17 cellular contexts compared by ENCODE assay signal in genomic region chr7:100575206-100575631, GRCh38. TPM values are rescaled to one million over a fixed set of nuclear protein-coding genes. Genes with fewer than 3 reads are reported as not detected.
A peak's percentile ranks its signal among the peaks of the same experiment; 100 is the strongest.
DNase-seq lines count a peak whose midpoint lies in the region; ATAC-seq and TF ChIP-seq lines count a peak whose summit lies in the region.
"Had no signal": no experiment of that assay in that cellular context is flagged by ENCODE, and none has a peak within 500 bp of the region (broad histone marks: within the 10 kb centered on the region; RNA-seq: fewer than 3 reads in every experiment).

No MANE protein-coding gene starts in this region.

- TF ChIP-seq CTCF in Panc1 (IDR thresholded peaks at IDR 0.05) (no peak), osteoblast (IDR thresholded peaks at IDR 0.05; ENCODE audit: extremely low read depth, low read depth, low read length) (no peak)

- H3K27me3 ChIP-seq in Panc1 (ENCODE audit: control insufficient read depth, insufficient read depth, low read length): no peaks in the 10 kb centered on the region
- H3K27me3 ChIP-seq in osteoblast (ENCODE audit: insufficient read depth, low read length): peaks cover 2% of the 10 kb centered on the region

- POLR2A ChIA-PET in Panc1 (lab: Charles Lee): no interaction called here

- CTCF ChIA-PET in Panc1 (lab: Charles Lee): no interaction called here

- no peak overlapping the region for H3K27ac ChIP-seq in Panc1 (ENCODE audit: low read length)
- H3K27ac ChIP-seq in osteoblast (ENCODE audit: low read depth, low read length): no peak overlapping the region

- no peak overlapping the region for H2AFZ ChIP-seq in osteoblast (ENCODE audit: low read length)

- H3K4me1 ChIP-seq in Panc1 (ENCODE audit: control insufficient read depth, insufficient read depth, low read length) (peaks cover 20% of the 10 kb centered on the region), osteoblast (ENCODE audit: insufficient read depth, low read length) (no peaks in the 10 kb centered on the region)

- in situ Hi-C loops in Panc1 (cut with HindIII; ENCODE audit: low pct_unique_long_range_greater_than_20kb, low sequenced_read_pairs): no loop called here

- BruUV-seq in Panc1 (replicated peaks; lab: Mats Ljungman, UMichigan): no TSS peak

- peak; percentile 4; the same call in 1 of the 2 replicates for ATAC-seq in Panc1
- peak; percentile 34 for ATAC-seq in left colon
- no peak for ATAC-seq in GM18505 (IDR thresholded peaks at IDR 0.05; ENCODE audit: unreplicated experiment)
- no peak for ATAC-seq in HG03439 (IDR thresholded peaks at IDR 0.05; ENCODE audit: unreplicated experiment)

- H3K9me3 ChIP-seq in Panc1 (ENCODE audit: control insufficient read depth, insufficient read depth, low read depth, low read length) (no peaks in the 10 kb centered on the region), osteoblast (ENCODE audit: low read depth, low read length) (no peaks in the 10 kb centered on the region)

- peaks cover 11% of the 10 kb centered on the region for H4K20me1 ChIP-seq in osteoblast (ENCODE audit: insufficient read depth, low read length)

- DNase-seq in Daoy (ENCODE audit: low read depth): peak; percentile 38
- DNase-seq in Panc1 (ENCODE audit: low read depth, low spot score): no peak
- DNase-seq in left colon: no peak
- peak; percentile 58 for DNase-seq in osteoblast (ENCODE audit: insufficient read length, low spot score, missing footprints)
- DNase-seq in NCI-H1105 treated with DMSO at 0.1 percent for 48 hours (lab: John Stamatoyannopoulos, UW): no peak
- no peak for DNase-seq in hypothalamus (lab: John Stamatoyannopoulos, UW)
- DNase-seq: ACHN; CD4-positive, CD25-positive, alpha-beta regulatory T cell; DND-41; NCI-H1048; NCI-H1694 treated with DMSO at 0.1 percent for 48 hours; NCI-H446 treated with DMSO at 0.1 percent for 48 hours; NCI-H82; SW 1271 had no signal

- no peaks in the 10 kb centered on the region for H3K36me3 ChIP-seq in Panc1 (ENCODE audit: control insufficient read depth, insufficient read depth, low read length)
- peaks cover 29% of the 10 kb centered on the region for H3K36me3 ChIP-seq in osteoblast (ENCODE audit: insufficient read depth, low read length)

- H3K4me2 ChIP-seq in osteoblast (ENCODE audit: insufficient read depth, low read length): no peak overlapping the region

- intact Hi-C loops in Panc1 (cut with micrococcal nuclease; ENCODE audit: unreplicated experiment): no loop called here
- intact Hi-C loops in left colon (cut with DNase I, micrococcal nuclease): no loop called here

- H3K79me2 ChIP-seq in osteoblast (ENCODE audit: insufficient read depth, low read length): no peaks in the 10 kb centered on the region

- H3K4me3 ChIP-seq in Panc1 (ENCODE audit: low read depth in 2 of 2, low read length in 2 of 2) (no peak overlapping the region), osteoblast (ENCODE audit: insufficient read depth, low read length) (no peak overlapping the region)

- TF ChIP-seq POLR2A in GM18505 (IDR thresholded peaks at IDR 0.05; ENCODE audit: borderline replicate concordance, extremely low read depth, insufficient read depth, insufficient read length): no peak

RNA-seq across cellular contexts. Expression of gene SAP25, which starts 1.5 kb away (rescaled TPM):
- 0.80 and 5.3 TPM in 2 replicates for total RNA-seq in Daoy (2014; rRNA removed; shearing (Covaris generic))
- total RNA-seq in Panc1 (2021; ENCODE audit: unreplicated experiment) (3.0 TPM), left colon (1 to 10 TPM; 1.1 TPM), osteoblast (not detected in 2 replicates)
- not detected for polyA plus RNA-seq in Panc1 (2012; ENCODE audit: insufficient read length)

RNA-seq across cellular contexts. Expression of gene LRCH4, which starts 10.7 kb away (rescaled TPM):
- 32.2 and 41.0 TPM in 2 replicates for total RNA-seq in Daoy (2014; rRNA removed; shearing (Covaris generic))
- 66.4 TPM for total RNA-seq in Panc1 (2021; ENCODE audit: unreplicated experiment)
- polyA plus RNA-seq in Panc1 (2012; ENCODE audit: insufficient read length): 51.5 TPM
- total RNA-seq in left colon: 10 to 100 TPM; 66.4 to 69.0 TPM
- 14.5 and 18.0 TPM in 2 replicates for total RNA-seq in osteoblast

RNA-seq across cellular contexts. Expression of gene FBXO24, which starts 10.9 kb away (rescaled TPM):
- 0.17 TPM in 1 of 2 replicates, not detected in the other for total RNA-seq in Daoy (2014; rRNA removed; shearing (Covaris generic))
- total RNA-seq in Panc1 (2021; ENCODE audit: unreplicated experiment): 0.59 TPM
- polyA plus RNA-seq in Panc1 (2012; ENCODE audit: insufficient read length): 1.2 TPM
- total RNA-seq in left colon: under 1 TPM; 0.34 to 0.58 TPM
- total RNA-seq in osteoblast: under 0.01 and 0.36 TPM in 2 replicates
- total RNA-seq: CD4-positive, CD25-positive, alpha-beta regulatory T cell; HT1080 had no signal

RNA-seq across cellular contexts. Expression of gene PCOLCE, which starts 26.9 kb away (rescaled TPM):
- total RNA-seq in Daoy (2014; rRNA removed; shearing (Covaris generic)): 21.3 and 32.9 TPM in 2 replicates
- total RNA-seq in Panc1 (2021; ENCODE audit: unreplicated experiment): 13.8 TPM
- polyA plus RNA-seq in Panc1 (2012; ENCODE audit: insufficient read length): 28.9 TPM
- 10 to 100 TPM in 1 of 2 donors, 1 to 10 TPM in 1; 8.1 to 15.4 TPM for total RNA-seq in left colon
- 231 and 259 TPM in 2 replicates for total RNA-seq in osteoblast

RNA-seq across cellular contexts. Expression of gene AGFG2, which starts 36.2 kb away (rescaled TPM):
- total RNA-seq in Daoy (2014; rRNA removed; shearing (Covaris generic)): 16.9 and 19.1 TPM in 2 replicates
- total RNA-seq in Panc1 (2021; ENCODE audit: unreplicated experiment): 42.5 TPM
- 20.1 TPM for polyA plus RNA-seq in Panc1 (2012; ENCODE audit: insufficient read length)
- 10 to 100 TPM; 65.0 to 75.5 TPM for total RNA-seq in left colon
- total RNA-seq in osteoblast: 6.5 and 9.4 TPM in 2 replicates

Comparison
In these comparisons a context has a peak if more than half of its experiments do, and no peak if none do; other contexts are left out.
1. DNase-seq: peak in Daoy (single experiment) and osteoblast (single experiment); none in Panc1 (single experiment), left colon (0 of 2), NCI-H1105 treated with DMSO at 0.1 percent for 48 hours (single experiment) and hypothalamus (0 of 51).
2. ATAC-seq: peak in Panc1 (single experiment) and left colon (single experiment); none in GM18505 (single experiment) and HG03439 (single experiment).